ENCODE assay signal across 25 cellular contexts in genomic region chr4:116598980-116599789, GRCh38.
"Had no signal": no experiment of that assay in that cellular context is flagged by ENCODE, and none has a peak within 500 bp of the region (broad histone marks: within the 10 kb centered on the region; RNA-seq: fewer than 3 reads in every experiment).

No MANE protein-coding gene starts in this region.

- DNase-seq: activated CD4-positive, alpha-beta memory T cell treated with anti-CD3 and anti-CD28 coated beads for 36 hours; activated CD8-positive, alpha-beta memory T cell treated with anti-CD3 and anti-CD28 coated beads, Interleukin-2, amount 50 U/mL, for 4 hours; activated effector memory CD4-positive, alpha-beta T cell treated with anti-CD3 and anti-CD28 coated beads, Interleukin-2, amount 50 U/mL, for 16 hours; activated naive CD4-positive, alpha-beta T cell treated with anti-CD3 and anti-CD28 coated beads, Interleukin-2, amount 50 U/mL, for 16 hours; activated T-cell treated with anti-CD3 and anti-CD28 coated beads, Interleukin-2, amount 50 U/mL, for 1 hour; amygdala; cerebellar nuclear complex; colonic mucosa; effector CD8-positive, alpha-beta T cell; left cardiac atrium; SK-N-SH; SW 1271; T-helper 9 cell; trophoblast cell had no signal

- ATAC-seq: activated CD4-positive, CD25-positive, alpha-beta regulatory T cell treated with anti-CD3 and anti-CD28 coated beads, Interleukin-2, amount 50 U/mL, for 24 hours; left cardiac atrium; natural killer cell treated with Interleukin-12 subunit alpha and Interleukin-12 subunit beta and Interleukin-15 and Interleukin-18, amount 100 ng/mL, for 72 hours; stimulated activated naive CD8-positive, alpha-beta T cell treated with anti-CD3 and anti-CD28 coated beads, Interleukin-15, Interleukin-2, amounts not matched to agents 100 U/mL and 50 U/mL, for 24 hours had no signal

- FAIRE-seq: endometrium, frontal cortex, islet of Langerhans, TTC549 had no signal

- H3K9ac ChIP-seq: SK-N-SH had no signal

- H3K27me3 ChIP-seq: colonic mucosa, testis had no signal

- H3K4me1 ChIP-seq: colonic mucosa, testis had no signal

- H3K27ac ChIP-seq: colonic mucosa, epithelial cell of prostate, testis, WERI-Rb-1 had no signal

- H3K4me3 ChIP-seq: colonic mucosa, lung had no signal

- H3K9me3 ChIP-seq: colonic mucosa, SK-N-SH, testis had no signal

- H3K36me3 ChIP-seq: colonic mucosa, WERI-Rb-1 had no signal
